ENCODE assay signal across 30 cellular contexts in genomic region chr1:68043443-68044090, GRCh38. TPM values are rescaled to one million over a fixed set of nuclear protein-coding genes. Genes with fewer than 3 reads are reported as not detected.
"Had no signal": no experiment of that assay in that cellular context is flagged by ENCODE, and none has a peak within 500 bp of the region (broad histone marks: within the 10 kb centered on the region; RNA-seq: fewer than 3 reads in every experiment).

No MANE protein-coding gene starts in this region.

- ATAC-seq: activated CD4-positive, alpha-beta T cell treated with anti-CD3 and anti-CD28 coated beads for 36 hours; activated CD8-positive, alpha-beta memory T cell treated with anti-CD3 and anti-CD28 coated beads, Interleukin-2, amount 10 ng/mL, durations not matched to agents 7 days and 5 days; activated CD8-positive, alpha-beta T cell treated with anti-CD3 and anti-CD28 coated beads, Interleukin-2, amount 10 ng/mL, durations not matched to agents 7 days and 5 days; activated naive CD8-positive, alpha-beta T cell treated with anti-CD3 and anti-CD28 coated beads, Interleukin-2, amount 50 U/mL, for 24 hours had no signal

- H3K36me3 ChIP-seq: adrenal gland, ascending aorta, breast epithelium, cardiac muscle cell, colonic mucosa had no signal

- H3K9me3 ChIP-seq: adrenal gland, ascending aorta, breast epithelium, colonic mucosa had no signal

- H3K27me3 ChIP-seq: adrenal gland, ascending aorta, breast epithelium, colonic mucosa had no signal

- H3K4me3 ChIP-seq: adrenal gland, ascending aorta, breast epithelium, cardiac muscle cell, colonic mucosa had no signal

- H3K4me1 ChIP-seq: adrenal gland, ascending aorta, breast epithelium, colonic mucosa had no signal

- FAIRE-seq: endometrium, frontal cortex had no signal

- H3K27ac ChIP-seq: adrenal gland, ascending aorta, breast epithelium, cardiac muscle cell, colonic mucosa, epithelial cell of prostate had no signal

- DNase-seq: activated CD4-positive, alpha-beta memory T cell treated with anti-CD3 and anti-CD28 coated beads for 36 hours; activated CD4-positive, alpha-beta T cell treated with anti-CD3 and anti-CD28 coated beads for 36 hours; activated CD4-positive, alpha-beta T cell treated with anti-CD3 and anti-CD28 coated beads, Interleukin-2, amount 10 ng/mL, durations not matched to agents 24 days and 14 days; activated CD4-positive, CD25-positive, alpha-beta regulatory T cell; activated CD4-positive, CD25-positive, alpha-beta regulatory T cell treated with anti-CD3 and anti-CD28 coated beads, Interleukin-2, amount 50 U/mL, for 72 hours; activated CD8-positive, alpha-beta memory T cell treated with anti-CD3 and anti-CD28 coated beads, Interleukin-2, amount 10 ng/mL, durations not matched to agents 7 days and 5 days; activated CD8-positive, alpha-beta memory T cell treated with anti-CD3 and anti-CD28 coated beads, Interleukin-2, amount 50 U/mL, for 4 hours; activated CD8-positive, alpha-beta T cell treated with anti-CD3 and anti-CD28 coated beads, Interleukin-2, amount 10 ng/mL, durations not matched to agents 7 days and 5 days; activated effector memory CD4-positive, alpha-beta T cell treated with anti-CD3 and anti-CD28 coated beads, Interleukin-2, amount 50 U/mL, for 16 hours; activated naive CD4-positive, alpha-beta T cell treated with anti-CD3 and anti-CD28 coated beads for 36 hours; activated naive CD8-positive, alpha-beta T cell treated with anti-CD3 and anti-CD28 coated beads for 36 hours; activated naive CD8-positive, alpha-beta T cell treated with anti-CD3 and anti-CD28 coated beads, Interleukin-2, amount 50 U/mL, for 24 hours; activated T-cell treated with anti-CD3 and anti-CD28 coated beads, Interleukin-2, amount 50 U/mL, for 1 hour; activated T-cell treated with anti-CD3 and anti-CD28 coated beads, Interleukin-2, amount 50 U/mL, for 48 hours; adrenal gland; central memory CD4-positive, alpha-beta T cell; cerebellar nuclear complex; colonic mucosa; effector CD8-positive, alpha-beta T cell; foreskin fibroblast; head of caudate nucleus; T-helper 2 cell had no signal

RNA-seq across cellular contexts. Expression of gene DIRAS3, which starts 6.9 kb away (rescaled TPM):
- total RNA-seq: activated CD4-positive, alpha-beta memory T cell treated with anti-CD3 and anti-CD28 coated beads for 36 hours; activated CD4-positive, alpha-beta T cell treated with anti-CD3 and anti-CD28 coated beads, Interleukin-2, amount 10 ng/mL, durations not matched to agents 24 days and 14 days; activated CD8-positive, alpha-beta T cell treated with anti-CD3 and anti-CD28 coated beads, Interleukin-2, amount 10 ng/mL, durations not matched to agents 7 days and 5 days; activated naive CD4-positive, alpha-beta T cell treated with anti-CD3 and anti-CD28 coated beads for 36 hours; activated T-helper 1 cell treated with anti-CD3 and anti-CD28 coated beads, Interleukin-12 subunit alpha, Interleukin-12 subunit beta, Interleukin-2, Interleukin-4 antibody, amounts not matched to agents 30 ng/mL and 10 ng/mL and 1 ng/mL, durations not matched to agents 14 hours and 24 hours and 36 hours; T-helper 1 cell treated with Interleukin-12 subunit alpha and Interleukin-12 subunit beta and Interleukin-4 antibody, amounts not matched to agents 30 ng/mL and 1 ng/mL, for 36 hours had no signal
